19 cellular contexts compared by ENCODE assay signal in genomic region chr7:103795112-103795511, GRCh38.
DNase-seq lines count a peak whose midpoint lies in the region; ATAC-seq, FAIRE-seq and TF ChIP-seq lines count a peak whose summit lies in the region.
"Had no signal": no experiment of that assay in that cellular context is flagged by ENCODE, and none has a peak within 500 bp of the region (broad histone marks: within the 10 kb centered on the region; RNA-seq: fewer than 3 reads in every experiment).

No MANE protein-coding gene starts in this region.

- H3K27ac ChIP-seq in 22Rv1 (peak overlapping the region; percentile 25), VCaP (peak overlapping the region; percentile 14; the same call in 1 of the 2 replicates), foreskin keratinocyte (no peak overlapping the region)
- H3K27ac ChIP-seq: BLaER1, PC-9, RWPE1 had no signal

- DNase-seq in GM03348 (ENCODE audit: low spot score) (peak; percentile 5), foreskin keratinocyte (peak; percentile 2 to 23), SKM-1 (lab: John Stamatoyannopoulos, UW; ENCODE audit: unreplicated experiment) (no peak), HTR-8/SVneo (ENCODE audit: insufficient read length, low spot score) (no peak)
- DNase-seq: CD4-positive, alpha-beta memory T cell; GOT3; MV-4-11; NCI-H187; NCI-H2107; NCI-H510A; PC-9; SIG-M5 had no signal

- TF ChIP-seq CTCF in 22Rv1 (IDR thresholded peaks at IDR 0.05) (no peak), VCaP (conservative IDR thresholded peaks at IDR 0.05) (no peak), foreskin keratinocyte (conservative IDR thresholded peaks at IDR 0.05) (no peak)

- H3K27me3 ChIP-seq in foreskin keratinocyte = no peaks in the 10 kb centered on the region
- H3K27me3 ChIP-seq: BLaER1 had no signal

- no peaks in the 10 kb centered on the region for H3K4me1 ChIP-seq in foreskin keratinocyte
- H3K4me1 ChIP-seq: BLaER1 had no signal

- ATAC-seq in foreskin keratinocyte = peak; percentile 36
- no peak for ATAC-seq in GM19023 (IDR thresholded peaks at IDR 0.05; ENCODE audit: unreplicated experiment)
- ATAC-seq: SK-N-SH treated with all-trans-retinoic acid at 6 μM for 48 hours had no signal

- FAIRE-seq in HTR-8/SVneo (lab: Jason Lieb, UNC) = no peak
- FAIRE-seq: K562 had no signal

Comparison
In these comparisons a context has a peak if more than half of its experiments do, and no peak if none do; other contexts are left out.
1. DNase-seq: peak in GM03348 (single experiment) and foreskin keratinocyte (2 of 2); none in SKM-1 (single experiment) and HTR-8/SVneo (single experiment).